Comparison of ENCODE assay signal across 8 cellular contexts in genomic region chr21:44299085-44299457, GRCh38. TPM values are rescaled to one million over a fixed set of nuclear protein-coding genes. Genes with fewer than 3 reads are reported as not detected.
DNase-seq lines count a peak whose midpoint lies in the region; ATAC-seq and TF ChIP-seq lines count a peak whose summit lies in the region.

No MANE protein-coding gene starts in this region.

- CTCF ChIA-PET in activated CD8-positive, alpha-beta T cell treated with anti-CD3 and anti-CD28 coated beads for 36 hours (lab: Charles Lee): interaction anchor here (0.6 to 1.9 kb wide), 4 partner anchors 11 to 324 kb away, joined by 3 to 8 read pairs (median 3); no protein-coding TSS in a partner anchor

- H3K9me3 ChIP-seq in hepatocyte (ENCODE audit: low read depth): no peaks in the 10 kb centered on the region
- H3K9me3 ChIP-seq in stomach smooth muscle (ENCODE audit: control insufficient read depth in 2 of 2, low read length in 2 of 2): no peaks in the 10 kb centered on the region

- H3K4me1 ChIP-seq in hepatocyte (ENCODE audit: insufficient read depth) (peaks cover 32% of the 10 kb centered on the region), stomach smooth muscle (ENCODE audit: control insufficient read depth, insufficient read depth, low read length) (peaks cover 54% of the 10 kb centered on the region)

- H3K4me1 Mint-ChIP-seq in activated T-cell treated with anti-CD3 and anti-CD28 coated beads, Interleukin-2, amount 50 U/mL, for 72 hours (ENCODE audit: low read depth): peaks cover 53% of the 10 kb centered on the region
- H3K4me1 Mint-ChIP-seq in activated CD8-positive, alpha-beta T cell treated with anti-CD3 and anti-CD28 coated beads for 36 hours (ENCODE audit: low read depth): peaks cover 54% of the 10 kb centered on the region

- 38% methylated on average over 10 of the region's 10 CpGs for WGBS in hepatocyte (ENCODE audit: low lambda C conversion rate, missing lambda C conversion rate)

- no peak for ATAC-seq in activated T-cell treated with anti-CD3 and anti-CD28 coated beads, Interleukin-2, amount 50 U/mL, for 72 hours (replicated peaks in 1 of 2)
- peak; percentile 18 for ATAC-seq in activated CD8-positive, alpha-beta T cell treated with anti-CD3 and anti-CD28 coated beads for 36 hours
- ATAC-seq in GM19463 (IDR thresholded peaks at IDR 0.05; ENCODE audit: unreplicated experiment): no peak

- H3K9me2 ChIP-seq in hepatocyte (replicated peaks; ENCODE audit: insufficient read depth): no peaks in the 10 kb centered on the region

- H3K4me3 ChIP-seq in hepatocyte (peak overlapping the region; percentile 82), stomach smooth muscle (ENCODE audit: low read length in 2 of 2) (peak overlapping the region; percentile 75 to 79)

- no peaks in the 10 kb centered on the region for H3K36me3 ChIP-seq in hepatocyte (replicated peaks; ENCODE audit: insufficient read depth, low read depth)
- H3K36me3 ChIP-seq in stomach smooth muscle (ENCODE audit: control insufficient read depth in 2 of 2, insufficient read depth in 2 of 2, low read length in 2 of 2): no peaks in the 10 kb centered on the region

- POLR2A ChIA-PET in activated CD8-positive, alpha-beta T cell treated with anti-CD3 and anti-CD28 coated beads for 36 hours (lab: Charles Lee): no interaction called here

- DNase-seq in activated T-cell treated with anti-CD3 and anti-CD28 coated beads, Interleukin-2, amount 50 U/mL, for 72 hours: no peak
- DNase-seq in activated T-cell treated with anti-CD3 and anti-CD28 coated beads, Interleukin-2, amount 50 U/mL, for 48 hours: no peak
- peak; percentile 70 for DNase-seq in activated CD8-positive, alpha-beta T cell treated with anti-CD3 and anti-CD28 coated beads for 36 hours
- DNase-seq in hepatocyte (ENCODE audit: low spot score) (no peak), islet precursor cell (no peak), dedifferentiated amniotic fluid mesenchymal stem cell (ENCODE audit: extremely low spot score) (no peak)

- peaks cover 29% of the 10 kb centered on the region for H3K79me2 ChIP-seq in hepatocyte

- H3K27me3 Mint-ChIP-seq in activated T-cell treated with anti-CD3 and anti-CD28 coated beads, Interleukin-2, amount 50 U/mL, for 72 hours (ENCODE audit: low read depth): no peaks in the 10 kb centered on the region
- H3K27me3 Mint-ChIP-seq in activated CD8-positive, alpha-beta T cell treated with anti-CD3 and anti-CD28 coated beads for 36 hours: no peaks in the 10 kb centered on the region

- H3K27me3 ChIP-seq in hepatocyte (no peaks in the 10 kb centered on the region), stomach smooth muscle (ENCODE audit: control insufficient read depth in 1 of 2, insufficient read depth in 2 of 2, low read length in 2 of 2) (peaks cover 6 to 16% of the 10 kb centered on the region in 2 donors)

- peaks cover 8% of the 10 kb centered on the region for H4K20me1 ChIP-seq in hepatocyte (ENCODE audit: insufficient read depth, poor library complexity, severe bottlenecking)

- H3K9me3 Mint-ChIP-seq in activated T-cell treated with anti-CD3 and anti-CD28 coated beads, Interleukin-2, amount 50 U/mL, for 72 hours: no peaks in the 10 kb centered on the region
- H3K9me3 Mint-ChIP-seq in activated CD8-positive, alpha-beta T cell treated with anti-CD3 and anti-CD28 coated beads for 36 hours: no peaks in the 10 kb centered on the region

- peak overlapping the region; percentile 97 for H3K4me2 ChIP-seq in hepatocyte

- H2AFZ ChIP-seq in hepatocyte: peak overlapping the region; percentile 87

- H3K9ac ChIP-seq in stomach smooth muscle (ENCODE audit: low read length in 2 of 2): peak overlapping the region; percentile 69 to 75

- no peaks in the 10 kb centered on the region for H3K36me3 Mint-ChIP-seq in activated T-cell treated with anti-CD3 and anti-CD28 coated beads, Interleukin-2, amount 50 U/mL, for 72 hours (ENCODE audit: insufficient read depth in 2 of 2)
- H3K36me3 Mint-ChIP-seq in activated CD8-positive, alpha-beta T cell treated with anti-CD3 and anti-CD28 coated beads for 36 hours (ENCODE audit: low read depth): peaks cover 9% of the 10 kb centered on the region

- H3K27ac ChIP-seq in hepatocyte (peak overlapping the region; percentile 96), stomach smooth muscle (ENCODE audit: low read length) (peak overlapping the region; percentile 67)

- TF ChIP-seq CTCF in activated CD8-positive, alpha-beta T cell treated with anti-CD3 and anti-CD28 coated beads for 36 hours (IDR thresholded peaks at IDR 0.05): no peak
- no peak for TF ChIP-seq CTCF in hepatocyte (IDR thresholded peaks at IDR 0.05; ENCODE audit: poor library complexity)

- intact Hi-C loops in activated CD8-positive, alpha-beta T cell treated with anti-CD3 and anti-CD28 coated beads for 36 hours (cut with micrococcal nuclease): no loop called here

- H3K4me3 Mint-ChIP-seq in activated T-cell treated with anti-CD3 and anti-CD28 coated beads, Interleukin-2, amount 50 U/mL, for 72 hours: peak overlapping the region; percentile 88 to 91
- H3K4me3 Mint-ChIP-seq in activated CD8-positive, alpha-beta T cell treated with anti-CD3 and anti-CD28 coated beads for 36 hours: peak overlapping the region; percentile 94

- peak overlapping the region; percentile 60 for H3K27ac Mint-ChIP-seq in activated T-cell treated with anti-CD3 and anti-CD28 coated beads, Interleukin-2, amount 50 U/mL, for 72 hours
- peak overlapping the region; percentile 98 for H3K27ac Mint-ChIP-seq in activated CD8-positive, alpha-beta T cell treated with anti-CD3 and anti-CD28 coated beads for 36 hours

RNA-seq across cellular contexts. Expression of gene PFKL, which starts 0.8 kb away (rescaled TPM):
- total RNA-seq in activated T-cell treated with anti-CD3 and anti-CD28 coated beads, Interleukin-2, amount 50 U/mL, for 72 hours: 100 to 1,000 TPM; 104 to 109 TPM
- 100 to 1,000 TPM; 188 to 200 TPM for total RNA-seq in activated CD8-positive, alpha-beta T cell treated with anti-CD3 and anti-CD28 coated beads for 36 hours
- 115 and 140 TPM in 2 replicates for total RNA-seq in hepatocyte
- polyA plus RNA-seq in hepatocyte: 191 and 205 TPM in 2 replicates

RNA-seq across cellular contexts. Expression of gene AIRE, which starts 13.4 kb away (rescaled TPM):
- total RNA-seq in activated T-cell treated with anti-CD3 and anti-CD28 coated beads, Interleukin-2, amount 50 U/mL, for 72 hours: not detected
- total RNA-seq in activated CD8-positive, alpha-beta T cell treated with anti-CD3 and anti-CD28 coated beads for 36 hours: not detected
- total RNA-seq in hepatocyte: 1.00 and 1.3 TPM in 2 replicates
- polyA plus RNA-seq in hepatocyte: 0.32 and 0.42 TPM in 2 replicates

RNA-seq across cellular contexts. Expression of gene DNMT3L, which starts 37.4 kb away (rescaled TPM):
- total RNA-seq in activated T-cell treated with anti-CD3 and anti-CD28 coated beads, Interleukin-2, amount 50 U/mL, for 72 hours: not detected
- total RNA-seq in activated CD8-positive, alpha-beta T cell treated with anti-CD3 and anti-CD28 coated beads for 36 hours: not detected
- not detected in 2 replicates for total RNA-seq in hepatocyte
- polyA plus RNA-seq in hepatocyte: 0.33 TPM in 1 of 2 replicates, not detected in the other

RNA-seq across cellular contexts. Expression of gene CFAP410, which starts 40.1 kb away (rescaled TPM):
- 10 to 100 TPM; 14.5 to 17.2 TPM for total RNA-seq in activated T-cell treated with anti-CD3 and anti-CD28 coated beads, Interleukin-2, amount 50 U/mL, for 72 hours
- total RNA-seq in activated CD8-positive, alpha-beta T cell treated with anti-CD3 and anti-CD28 coated beads for 36 hours: 10 to 100 TPM; 17.2 TPM
- 17.1 and 20.3 TPM in 2 replicates for total RNA-seq in hepatocyte
- polyA plus RNA-seq in hepatocyte: 33.6 and 40.4 TPM in 2 replicates

RNA-seq across cellular contexts. Expression of gene TRPM2, which starts 54.4 kb away (rescaled TPM):
- total RNA-seq in activated T-cell treated with anti-CD3 and anti-CD28 coated beads, Interleukin-2, amount 50 U/mL, for 72 hours: 1 to 10 TPM; 2.4 to 3.2 TPM
- 1 to 10 TPM; 2.6 to 3.7 TPM for total RNA-seq in activated CD8-positive, alpha-beta T cell treated with anti-CD3 and anti-CD28 coated beads for 36 hours
- 0.24 and 0.50 TPM in 2 replicates for total RNA-seq in hepatocyte
- polyA plus RNA-seq in hepatocyte: 0.25 TPM in 1 of 2 replicates, not detected in the other
